ENCODE assay signal across 9 cellular contexts in genomic region chr12:54033106-54033979, GRCh38. TPM values are rescaled to one million over a fixed set of nuclear protein-coding genes. Genes with fewer than 3 reads are reported as not detected.
DNase-seq lines count a peak whose midpoint lies in the region; ATAC-seq and TF ChIP-seq lines count a peak whose summit lies in the region.
"Had no signal": no experiment of that assay in that cellular context is flagged by ENCODE, and none has a peak within 500 bp of the region (broad histone marks: within the 10 kb centered on the region; RNA-seq: fewer than 3 reads in every experiment).

No MANE protein-coding gene starts in this region.

- POLR2A ChIA-PET in HEK293 (lab: Yijun Ruan, JAX) (interaction anchor here (0.7 to 5.0 kb wide), 18 partner anchors 16 to 181 kb away, joined by 3 to 22 read pairs (median 4); partner anchors contain the start of genes HOXC13, HOXC4, HOXC8 and HOXC9), RWPE1 (lab: Yijun Ruan, JAX; ENCODE audit: low non-redundant PET) (no interaction called here)

- H3K27me3 Mint-ChIP-seq in memory B cell = peaks cover 26% of the 10 kb centered on the region

- no peaks in the 10 kb centered on the region for H3K27me3 ChIP-seq in ACC112 (ENCODE audit: insufficient read depth, low read length)

- peaks cover 4 to 14% of the 10 kb centered on the region in 2 donors for H3K36me3 Mint-ChIP-seq in activated naive CD4-positive, alpha-beta T cell treated with anti-CD3 and anti-CD28 coated beads, Interleukin-2, amount 50 U/mL, for 72 hours
- H3K36me3 Mint-ChIP-seq in memory B cell = no peaks in the 10 kb centered on the region

- no peaks in the 10 kb centered on the region for H3K36me3 ChIP-seq in ACC112 (ENCODE audit: insufficient read depth, low read length)
- H3K36me3 ChIP-seq in HEK293 (ENCODE audit: control insufficient read depth in 2 of 2, insufficient read depth in 1 of 2, low read length in 2 of 2) = peaks cover 4 to 13% of the 10 kb centered on the region in 2 experiments; a peak in 2 of 3 replicates

- no peak; the same call in 1 of the 2 replicates for TF ChIP-seq CTCF in HEK293 (tag by site-specific recombination; IDR thresholded peaks at IDR 0.05)
- no peak for TF ChIP-seq CTCF in RWPE1 (conservative IDR thresholded peaks at IDR 0.05; ENCODE audit: low read depth)

- ATAC-seq in activated naive CD4-positive, alpha-beta T cell treated with anti-CD3 and anti-CD28 coated beads, Interleukin-2, amount 50 U/mL, for 72 hours = peak; percentile 32 to 34
- ATAC-seq in memory B cell (ENCODE audit: low read depth) (peak; percentile 23), GM18870 (IDR thresholded peaks at IDR 0.05; ENCODE audit: unreplicated experiment) (no peak)

- H3K4me1 Mint-ChIP-seq in memory B cell = peaks cover 8% of the 10 kb centered on the region

- no peak for DNase-seq in activated naive CD4-positive, alpha-beta T cell treated with anti-CD3 and anti-CD28 coated beads, Interleukin-2, amount 50 U/mL, for 72 hours (ENCODE audit: low spot score in 2 of 2)
- DNase-seq in memory B cell (ENCODE audit: low spot score in 2 of 2) (no peak), globus pallidus (ENCODE audit: low spot score) (no peak), COLO668 (lab: John Stamatoyannopoulos, UW; ENCODE audit: unreplicated experiment) (no peak), RWPE1 (ENCODE audit: low spot score) (no peak)

- CTCF ChIA-PET in HEK293 (lab: Yijun Ruan, JAX) (interaction anchor here (0.6 to 5.4 kb wide), 31 partner anchors 8 to 334 kb away, joined by 3 to 109 read pairs (median 6); partner anchors contain the start of genes HOXC4, HOXC8 and SMUG1), RWPE1 (lab: Yijun Ruan, JAX) (interaction anchor here (0.6 to 2.9 kb wide), 13 partner anchors 9 to 275 kb away, joined by 3 to 28 read pairs (median 5); partner anchors contain the start of genes HOXC10 and HOXC8)

- peak overlapping the region; percentile 5; the same call in 1 of the 2 replicates for H3K27ac ChIP-seq in ACC112 (ENCODE audit: low read depth, low read length)
- peak overlapping the region; percentile 100 for H3K27ac ChIP-seq in HEK293 (ENCODE audit: extremely low read depth, low read depth, low read length)
- H3K27ac ChIP-seq in RWPE1 = no peak overlapping the region

- H3K9me3 Mint-ChIP-seq in activated naive CD4-positive, alpha-beta T cell treated with anti-CD3 and anti-CD28 coated beads, Interleukin-2, amount 50 U/mL, for 72 hours = no peaks in the 10 kb centered on the region
- peaks cover 3% of the 10 kb centered on the region for H3K9me3 Mint-ChIP-seq in memory B cell

- H3K4me3 Mint-ChIP-seq in memory B cell = peak overlapping the region; percentile 67

- H3K79me2 ChIP-seq in ACC112 (ENCODE audit: control insufficient read depth, insufficient read depth, low read length, unreplicated experiment) = no peaks in the 10 kb centered on the region

- no peaks in the 10 kb centered on the region for H3K9me3 ChIP-seq in HEK293 (ENCODE audit: control insufficient read depth, insufficient read depth, low read depth, low read length)

- no peak overlapping the region for H3K27ac Mint-ChIP-seq in activated naive CD4-positive, alpha-beta T cell treated with anti-CD3 and anti-CD28 coated beads, Interleukin-2, amount 50 U/mL, for 72 hours
- peak overlapping the region; percentile 84 for H3K27ac Mint-ChIP-seq in memory B cell

- peak overlapping the region; percentile 79 for H3K4me3 ChIP-seq in ACC112 (ENCODE audit: low read depth, low read length)
- H3K4me3 ChIP-seq in HEK293 (ENCODE audit: low read depth, low read length) = peak overlapping the region; percentile 29

- H3K4me1 ChIP-seq in ACC112 (ENCODE audit: control insufficient read depth, insufficient read depth, low read length, unreplicated experiment) = peaks cover 11% of the 10 kb centered on the region
- H3K4me1 ChIP-seq in HEK293 (ENCODE audit: control insufficient read depth, insufficient read depth, low read length) = peaks cover 44% of the 10 kb centered on the region

- H2AFZ ChIP-seq in ACC112 (ENCODE audit: low read length, unreplicated experiment) = peak overlapping the region; percentile 100

TF ChIP-seq in HEK293, 187 proteins besides CTCF, POLR2A, EP300 and RAD21 (continues in another document):
- peak; percentile 96 for TF ChIP-seq SP7 (tag by site-specific recombination; IDR thresholded peaks at IDR 0.05)
- TF ChIP-seq YY2 (tag by site-specific recombination; IDR thresholded peaks at IDR 0.05) = no peak; the same call in 1 of the 2 replicates
- peak; percentile 97 for TF ChIP-seq OSR2 (tag by site-specific recombination; IDR thresholded peaks at IDR 0.05)
- TF ChIP-seq EGR2 (tag by site-specific recombination; IDR thresholded peaks at IDR 0.05; ENCODE audit: low read depth) = peak; percentile 5; the same call in 1 of the 2 replicates
- no peak for TF ChIP-seq ZNF529 (tag by site-specific recombination; IDR thresholded peaks at IDR 0.05; ENCODE audit: insufficient replicate concordance)
- no peak for TF ChIP-seq TRIM28 (IDR thresholded peaks at IDR 0.05; ENCODE audit: borderline replicate concordance, low read length)
- TF ChIP-seq ZBTB1 (tag by site-specific recombination; IDR thresholded peaks at IDR 0.05) = peak; percentile 99
- TF ChIP-seq ZNF549 (tag by site-specific recombination; IDR thresholded peaks at IDR 0.05) = no peak
- TF ChIP-seq ZNF785 (tag by site-specific recombination; IDR thresholded peaks at IDR 0.05) = no peak
- TF ChIP-seq ZNF248 (tag by site-specific recombination; IDR thresholded peaks at IDR 0.05) = no peak
- TF ChIP-seq, protein P1, sequence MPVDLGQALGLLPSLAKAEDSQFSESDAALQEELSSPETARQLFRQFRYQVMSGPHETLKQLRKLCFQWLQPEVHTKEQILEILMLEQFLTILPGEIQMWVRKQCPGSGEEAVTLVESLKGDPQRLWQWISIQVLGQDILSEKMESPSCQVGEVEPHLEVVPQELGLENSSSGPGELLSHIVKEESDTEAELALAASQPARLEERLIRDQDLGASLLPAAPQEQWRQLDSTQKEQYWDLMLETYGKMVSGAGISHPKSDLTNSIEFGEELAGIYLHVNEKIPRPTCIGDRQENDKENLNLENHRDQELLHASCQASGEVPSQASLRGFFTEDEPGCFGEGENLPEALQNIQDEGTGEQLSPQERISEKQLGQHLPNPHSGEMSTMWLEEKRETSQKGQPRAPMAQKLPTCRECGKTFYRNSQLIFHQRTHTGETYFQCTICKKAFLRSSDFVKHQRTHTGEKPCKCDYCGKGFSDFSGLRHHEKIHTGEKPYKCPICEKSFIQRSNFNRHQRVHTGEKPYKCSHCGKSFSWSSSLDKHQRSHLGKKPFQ (tag by site-specific recombination; IDR thresholded peaks at IDR 0.05) = peak; percentile 95
- no peak; the same call in 1 of the 2 replicates for TF ChIP-seq ZNF266 (tag by site-specific recombination; IDR thresholded peaks at IDR 0.05; ENCODE audit: low read depth)
- peak; percentile 88 for TF ChIP-seq SCRT1 (tag by site-specific recombination; IDR thresholded peaks at IDR 0.05; ENCODE audit: borderline replicate concordance)
- peak; percentile 66; the same call in 1 of the 2 replicates for TF ChIP-seq ZNF792 (tag by site-specific recombination; IDR thresholded peaks at IDR 0.05)
- no peak for TF ChIP-seq GLI4 (tag by site-specific recombination; IDR thresholded peaks at IDR 0.05)
- peak; percentile 93 for TF ChIP-seq KLF10 (tag by site-specific recombination; IDR thresholded peaks at IDR 0.05)
- TF ChIP-seq GFI1B (tag by site-specific recombination; IDR thresholded peaks at IDR 0.05) = peak; percentile 97
- no peak for TF ChIP-seq ZNF169 (tag by site-specific recombination; IDR thresholded peaks at IDR 0.05)
- TF ChIP-seq ZNF354C (tag by site-specific recombination; IDR thresholded peaks at IDR 0.05; ENCODE audit: borderline replicate concordance, low read depth) = no peak
- peak; percentile 93 for TF ChIP-seq GLIS1 (tag by site-specific recombination; IDR thresholded peaks at IDR 0.05)
- no peak for TF ChIP-seq ZNF704 (tag by site-specific recombination; IDR thresholded peaks at IDR 0.05)
- peak; percentile 38; the same call in 1 of the 2 replicates for TF ChIP-seq ZNF16 (tag by site-specific recombination; IDR thresholded peaks at IDR 0.05; ENCODE audit: low read depth)
- no peak for TF ChIP-seq ZNF132 (tag by site-specific recombination; IDR thresholded peaks at IDR 0.05; ENCODE audit: borderline replicate concordance)
- TF ChIP-seq BCL11A (tag by site-specific recombination; IDR thresholded peaks at IDR 0.05; ENCODE audit: low read depth) = peak; percentile 98
- TF ChIP-seq MYNN (tag by site-specific recombination; IDR thresholded peaks at IDR 0.05; ENCODE audit: borderline replicate concordance) = peak; percentile 72
- peak; percentile 76 for TF ChIP-seq ZNF394 (tag by site-specific recombination; IDR thresholded peaks at IDR 0.05; ENCODE audit: borderline replicate concordance)
- peak; percentile 99 for TF ChIP-seq ZNF391 (tag by site-specific recombination; IDR thresholded peaks at IDR 0.05; ENCODE audit: borderline replicate concordance, low read depth)
- peak; percentile 89 for TF ChIP-seq ZNF146 (tag by site-specific recombination; IDR thresholded peaks at IDR 0.05)
- no peak for TF ChIP-seq ZNF670 (tag by site-specific recombination; IDR thresholded peaks at IDR 0.05; ENCODE audit: low read depth)
- TF ChIP-seq ZNF202 (tag by site-specific recombination; IDR thresholded peaks at IDR 0.05; ENCODE audit: borderline replicate concordance) = no peak
- peak; percentile 9; the same call in 1 of the 2 replicates for TF ChIP-seq ZNF426 (tag by site-specific recombination; IDR thresholded peaks at IDR 0.05)

RNA-seq across cellular contexts. Expression of gene HOXC5, which starts 0.5 kb away (rescaled TPM):
- total RNA-seq in activated naive CD4-positive, alpha-beta T cell treated with anti-CD3 and anti-CD28 coated beads, Interleukin-2, amount 50 U/mL, for 72 hours = not detected
- total RNA-seq: bronchial epithelial cell had no signal

RNA-seq across cellular contexts. Expression of gene HOXC6, which starts 5.1 kb away (rescaled TPM):
- not detected for total RNA-seq in activated naive CD4-positive, alpha-beta T cell treated with anti-CD3 and anti-CD28 coated beads, Interleukin-2, amount 50 U/mL, for 72 hours
- total RNA-seq: bronchial epithelial cell had no signal

RNA-seq across cellular contexts. Expression of gene HOXC4, which starts 20.3 kb away (rescaled TPM):
- total RNA-seq in activated naive CD4-positive, alpha-beta T cell treated with anti-CD3 and anti-CD28 coated beads, Interleukin-2, amount 50 U/mL, for 72 hours = under 1 TPM in 1 of 2 donors, not detected in 1; 0.18 TPM
- total RNA-seq: bronchial epithelial cell had no signal

RNA-seq across cellular contexts. Expression of gene HOXC8, which starts 24.6 kb away (rescaled TPM):
- not detected for total RNA-seq in activated naive CD4-positive, alpha-beta T cell treated with anti-CD3 and anti-CD28 coated beads, Interleukin-2, amount 50 U/mL, for 72 hours
- total RNA-seq: bronchial epithelial cell had no signal

RNA-seq across cellular contexts. Expression of gene HOXC9, which starts 33.4 kb away (rescaled TPM):
- not detected for total RNA-seq in activated naive CD4-positive, alpha-beta T cell treated with anti-CD3 and anti-CD28 coated beads, Interleukin-2, amount 50 U/mL, for 72 hours
- total RNA-seq: bronchial epithelial cell had no signal
